Comparison of ENCODE assay signal across 23 cellular contexts in the genomic region with DNA sequence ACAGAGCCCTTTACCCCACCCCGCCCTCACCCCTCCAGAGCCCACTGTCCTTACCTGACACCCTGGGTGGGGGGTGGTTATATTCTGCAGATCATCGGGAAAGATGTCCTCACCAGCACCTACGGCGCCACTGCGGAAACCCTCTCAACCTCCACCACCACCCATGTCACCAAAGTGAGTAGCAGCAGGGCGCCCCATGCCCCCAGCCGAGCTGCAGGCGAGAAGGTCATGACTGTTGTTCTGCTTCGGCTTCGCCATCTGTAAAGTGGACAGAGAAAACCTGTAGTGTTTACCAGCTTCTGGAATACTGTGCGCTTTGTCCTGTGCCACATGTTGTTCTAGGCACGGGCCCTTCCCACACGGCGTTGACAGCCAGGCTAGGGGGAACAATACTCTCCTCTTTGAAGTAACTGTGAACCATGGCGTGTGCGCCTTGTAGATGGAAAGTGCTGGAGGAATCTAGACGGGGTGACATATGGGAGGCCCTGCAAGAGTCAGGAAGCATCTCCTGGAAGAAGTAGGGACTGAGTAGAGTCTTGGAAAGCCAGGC.
"Had no signal": no experiment of that assay in that cellular context is flagged by ENCODE, and none has a peak within 500 bp of the region (broad histone marks: within the 10 kb centered on the region; RNA-seq: fewer than 3 reads in every experiment).

No MANE protein-coding gene starts in this region.

- DNase-seq: activated B cell treated with CpG ODN at 0.5 μM for 24 hours; activated CD4-positive, alpha-beta T cell treated with anti-CD3 and anti-CD28 coated beads for 36 hours; activated CD4-positive, alpha-beta T cell treated with anti-CD3 and anti-CD28 coated beads, Interleukin-2, amount 50 U/mL, for 4 hours; activated CD8-positive, alpha-beta memory T cell treated with anti-CD3 and anti-CD28 coated beads for 24 hours; activated CD8-positive, alpha-beta memory T cell treated with anti-CD3 and anti-CD28 coated beads, Interleukin-2, amount 50 U/mL, for 4 hours; activated naive CD4-positive, alpha-beta T cell; activated T-cell treated with anti-CD3 and anti-CD28 coated beads, Interleukin-2, amount 50 U/mL, for 4 hours; adrenal gland; cerebellar nuclear complex; cortex of kidney; erythroblast; foreskin fibroblast; left cardiac atrium; mucosa of descending colon; stimulated activated CD4-positive, alpha-beta T cell treated with anti-CD3 and anti-CD28 coated beads, Interleukin-4, amount 100 ng/mL, for 24 hours; stimulated activated naive CD4-positive, alpha-beta T cell treated with Interleukin-2 at 50 U/mL for 16 hours; T1000 had no signal

- H3K27ac ChIP-seq: adrenal gland, breast epithelium, hepatocyte, prostate gland, right atrium auricular region, tibial nerve had no signal

- ATAC-seq: activated CD4-positive, alpha-beta T cell treated with anti-CD3 and anti-CD28 coated beads for 36 hours; activated T-cell treated with anti-CD3 and anti-CD28 coated beads, Interleukin-2, amount 50 U/mL, for 4 hours; left cardiac atrium; mucosa of descending colon had no signal

- FAIRE-seq: islet of Langerhans had no signal
